In genomic region chr19:40688294-40688693, GRCh38 we compare ENCODE assay signal across 3 cellular contexts.
TF ChIP-seq lines count a peak whose summit lies in the region.

No MANE protein-coding gene starts in this region.

TF ChIP-seq in SK-N-SH, 30 proteins besides CTCF, POLR2A, EP300 and RAD21:
- no peak for TF ChIP-seq REST (IDR thresholded peaks at IDR 0.05; ENCODE audit: low read depth, low read length)
- no peak for TF ChIP-seq USF2 (IDR thresholded peaks at IDR 0.05; ENCODE audit: borderline replicate concordance, low read depth, low read length)
- TF ChIP-seq CHD2 (IDR thresholded peaks at IDR 0.05; ENCODE audit: low read length, partially characterized antibody): no peak
- no peak for TF ChIP-seq TCF12 (IDR thresholded peaks at IDR 0.05)
- no peak for TF ChIP-seq SIN3A (IDR thresholded peaks at IDR 0.05; ENCODE audit: borderline replicate concordance, low read depth, low read length)
- no peak for TF ChIP-seq USF1 (IDR thresholded peaks at IDR 0.05; ENCODE audit: borderline replicate concordance, low read depth)
- TF ChIP-seq MEF2A (IDR thresholded peaks at IDR 0.05; ENCODE audit: borderline replicate concordance, low read depth): no peak
- TF ChIP-seq ELF1 (IDR thresholded peaks at IDR 0.05): no peak
- no peak for TF ChIP-seq EZH2phosphoT487 (IDR thresholded peaks at IDR 0.05; ENCODE audit: borderline replicate concordance, low read depth)
- no peak for TF ChIP-seq FOSL2 (IDR thresholded peaks at IDR 0.05; ENCODE audit: borderline replicate concordance, low read depth)
- TF ChIP-seq YY1 (IDR thresholded peaks at IDR 0.05; ENCODE audit: low read depth): no peak

TF ChIP-seq in SK-N-SH treated with all-trans-retinoic acid at 6 μM for 48 hours, 23 proteins besides CTCF, POLR2A, EP300 and RAD21 (continues in another document):
- TF ChIP-seq ZFP3 (CRISPR knock-in tag; IDR thresholded peaks at IDR 0.05) (no peak), GLIS3 (CRISPR knock-in tag; IDR thresholded peaks at IDR 0.05) (no peak), SNAI2 (CRISPR knock-in tag; IDR thresholded peaks at IDR 0.05) (no peak), PPARA (CRISPR knock-in tag; IDR thresholded peaks at IDR 0.05; ENCODE audit: borderline replicate concordance) (no peak), BACH2 (CRISPR knock-in tag; IDR thresholded peaks at IDR 0.05; ENCODE audit: borderline replicate concordance) (no peak), ZNF70 (CRISPR knock-in tag; IDR thresholded peaks at IDR 0.05) (no peak), TSHZ2 (CRISPR knock-in tag; IDR thresholded peaks at IDR 0.05) (no peak), PATZ1 (CRISPR knock-in tag; IDR thresholded peaks at IDR 0.05; ENCODE audit: borderline replicate concordance) (no peak), TCF4 (CRISPR knock-in tag; IDR thresholded peaks at IDR 0.05; ENCODE audit: borderline replicate concordance) (no peak), ARNTL (CRISPR knock-in tag; IDR thresholded peaks at IDR 0.05; ENCODE audit: borderline replicate concordance, low read depth) (no peak), CSRNP3 (CRISPR knock-in tag; IDR thresholded peaks at IDR 0.05) (no peak), ZNF8 (CRISPR knock-in tag; IDR thresholded peaks at IDR 0.05) (no peak), ZNF565 (CRISPR knock-in tag; conservative IDR thresholded peaks at IDR 0.05; ENCODE audit: low read depth) (no peak), TOX (CRISPR knock-in tag; IDR thresholded peaks at IDR 0.05; ENCODE audit: borderline replicate concordance) (no peak), ZFP30 (CRISPR knock-in tag; IDR thresholded peaks at IDR 0.05) (no peak), RARB (CRISPR knock-in tag; IDR thresholded peaks at IDR 0.05) (no peak)
- TF ChIP-seq, protein P1, sequence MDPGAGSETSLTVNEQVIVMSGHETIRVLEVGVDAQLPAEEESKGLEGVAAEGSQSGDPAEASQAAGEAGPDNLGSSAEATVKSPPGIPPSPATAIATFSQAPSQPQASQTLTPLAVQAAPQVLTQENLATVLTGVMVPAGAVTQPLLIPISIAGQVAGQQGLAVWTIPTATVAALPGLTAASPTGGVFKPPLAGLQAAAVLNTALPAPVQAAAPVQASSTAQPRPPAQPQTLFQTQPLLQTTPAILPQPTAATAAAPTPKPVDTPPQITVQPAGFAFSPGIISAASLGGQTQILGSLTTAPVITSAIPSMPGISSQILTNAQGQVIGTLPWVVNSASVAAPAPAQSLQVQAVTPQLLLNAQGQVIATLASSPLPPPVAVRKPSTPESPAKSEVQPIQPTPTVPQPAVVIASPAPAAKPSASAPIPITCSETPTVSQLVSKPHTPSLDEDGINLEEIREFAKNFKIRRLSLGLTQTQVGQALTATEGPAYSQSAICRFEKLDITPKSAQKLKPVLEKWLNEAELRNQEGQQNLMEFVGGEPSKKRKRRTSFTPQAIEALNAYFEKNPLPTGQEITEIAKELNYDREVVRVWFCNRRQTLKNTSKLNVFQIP (CRISPR knock-in tag; IDR thresholded peaks at IDR 0.05; ENCODE audit: borderline replicate concordance, low read depth): no peak

TF ChIP-seq in GM12878, 131 proteins besides CTCF, POLR2A, EP300 and RAD21:
- TF ChIP-seq FOXM1 (IDR thresholded peaks at IDR 0.05; ENCODE audit: low read depth, low read length): no peak
- TF ChIP-seq TCF12 (IDR thresholded peaks at IDR 0.05; ENCODE audit: low read depth, low read length): no peak
- no peak for TF ChIP-seq YBX1 (IDR thresholded peaks at IDR 0.05)
- TF ChIP-seq, protein P2, sequence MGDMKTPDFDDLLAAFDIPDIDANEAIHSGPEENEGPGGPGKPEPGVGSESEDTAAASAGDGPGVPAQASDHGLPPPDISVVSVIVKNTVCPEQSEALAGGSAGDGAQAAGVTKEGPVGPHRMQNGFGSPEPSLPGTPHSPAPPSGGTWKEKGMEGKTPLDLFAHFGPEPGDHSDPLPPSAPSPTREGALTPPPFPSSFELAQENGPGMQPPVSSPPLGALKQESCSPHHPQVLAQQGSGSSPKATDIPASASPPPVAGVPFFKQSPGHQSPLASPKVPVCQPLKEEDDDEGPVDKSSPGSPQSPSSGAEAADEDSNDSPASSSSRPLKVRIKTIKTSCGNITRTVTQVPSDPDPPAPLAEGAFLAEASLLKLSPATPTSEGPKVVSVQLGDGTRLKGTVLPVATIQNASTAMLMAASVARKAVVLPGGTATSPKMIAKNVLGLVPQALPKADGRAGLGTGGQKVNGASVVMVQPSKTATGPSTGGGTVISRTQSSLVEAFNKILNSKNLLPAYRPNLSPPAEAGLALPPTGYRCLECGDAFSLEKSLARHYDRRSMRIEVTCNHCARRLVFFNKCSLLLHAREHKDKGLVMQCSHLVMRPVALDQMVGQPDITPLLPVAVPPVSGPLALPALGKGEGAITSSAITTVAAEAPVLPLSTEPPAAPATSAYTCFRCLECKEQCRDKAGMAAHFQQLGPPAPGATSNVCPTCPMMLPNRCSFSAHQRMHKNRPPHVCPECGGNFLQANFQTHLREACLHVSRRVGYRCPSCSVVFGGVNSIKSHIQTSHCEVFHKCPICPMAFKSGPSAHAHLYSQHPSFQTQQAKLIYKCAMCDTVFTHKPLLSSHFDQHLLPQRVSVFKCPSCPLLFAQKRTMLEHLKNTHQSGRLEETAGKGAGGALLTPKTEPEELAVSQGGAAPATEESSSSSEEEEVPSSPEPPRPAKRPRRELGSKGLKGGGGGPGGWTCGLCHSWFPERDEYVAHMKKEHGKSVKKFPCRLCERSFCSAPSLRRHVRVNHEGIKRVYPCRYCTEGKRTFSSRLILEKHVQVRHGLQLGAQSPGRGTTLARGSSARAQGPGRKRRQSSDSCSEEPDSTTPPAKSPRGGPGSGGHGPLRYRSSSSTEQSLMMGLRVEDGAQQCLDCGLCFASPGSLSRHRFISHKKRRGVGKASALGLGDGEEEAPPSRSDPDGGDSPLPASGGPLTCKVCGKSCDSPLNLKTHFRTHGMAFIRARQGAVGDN (IDR thresholded peaks at IDR 0.05): no peak
- TF ChIP-seq, protein P3, sequence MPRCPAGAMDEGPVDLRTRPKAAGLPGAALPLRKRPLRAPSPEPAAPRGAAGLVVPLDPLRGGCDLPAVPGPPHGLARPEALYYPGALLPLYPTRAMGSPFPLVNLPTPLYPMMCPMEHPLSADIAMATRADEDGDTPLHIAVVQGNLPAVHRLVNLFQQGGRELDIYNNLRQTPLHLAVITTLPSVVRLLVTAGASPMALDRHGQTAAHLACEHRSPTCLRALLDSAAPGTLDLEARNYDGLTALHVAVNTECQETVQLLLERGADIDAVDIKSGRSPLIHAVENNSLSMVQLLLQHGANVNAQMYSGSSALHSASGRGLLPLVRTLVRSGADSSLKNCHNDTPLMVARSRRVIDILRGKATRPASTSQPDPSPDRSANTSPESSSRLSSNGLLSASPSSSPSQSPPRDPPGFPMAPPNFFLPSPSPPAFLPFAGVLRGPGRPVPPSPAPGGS (IDR thresholded peaks at IDR 0.05; ENCODE audit: borderline replicate concordance, insufficient read depth, low read depth, low read length, poor library complexity, severe bottlenecking): peak; percentile 8
